Comparison of ENCODE assay signal across 8 cellular contexts in the genomic region with DNA sequence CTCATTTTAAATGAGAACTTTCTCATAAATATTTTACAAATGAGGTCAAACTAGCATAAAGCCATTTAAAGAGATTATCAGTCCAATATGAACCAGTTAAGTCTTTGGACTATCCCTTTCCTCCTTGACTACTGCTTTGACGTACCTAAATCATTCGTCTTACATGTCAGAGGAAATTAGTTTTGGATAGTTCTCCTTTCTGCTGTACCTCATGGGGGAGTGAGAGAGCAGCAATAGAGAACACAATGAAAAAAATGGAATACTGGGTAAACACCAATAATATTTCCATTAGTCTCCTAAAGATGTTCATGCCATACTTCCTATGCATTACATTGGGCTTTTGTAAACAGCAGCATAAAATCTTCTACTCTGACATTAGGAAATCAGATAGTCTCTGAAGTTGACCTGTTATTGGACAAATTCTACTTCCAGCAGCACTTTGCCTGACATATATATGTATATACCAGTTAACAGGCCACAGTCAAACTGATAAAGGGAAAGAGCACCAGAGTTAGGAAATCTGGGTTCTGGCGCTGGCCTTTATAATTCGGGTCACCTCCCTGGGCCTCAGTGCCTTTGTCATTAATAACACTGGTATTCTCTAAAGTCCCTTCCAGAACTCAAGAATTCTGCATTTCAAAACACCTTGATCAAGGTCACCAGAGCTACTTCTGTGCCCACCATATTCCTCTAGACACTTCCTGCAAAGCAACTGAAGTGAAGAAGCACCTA. TPM values are rescaled to one million over a fixed set of nuclear protein-coding genes. Genes with fewer than 3 reads are reported as not detected.
A peak's percentile ranks its signal among the peaks of the same experiment; 100 is the strongest.
DNase-seq lines count a peak whose midpoint lies in the region; ATAC-seq and TF ChIP-seq lines count a peak whose summit lies in the region.

No MANE protein-coding gene starts in this region.

- no peak overlapping the region for H3K27ac Mint-ChIP-seq in neural progenitor cell

- H3K27ac ChIP-seq in DOHH2 (ENCODE audit: low read depth, low read length) (no peak overlapping the region), neural progenitor cell (no peak overlapping the region)

- DNase-seq in LHCN-M2 (ENCODE audit: low read depth) (peak; percentile 20), choroid plexus epithelial cell (ENCODE audit: low read depth) (peak; percentile 53), neural progenitor cell (ENCODE audit: low spot score) (no peak), T1000 (lab: John Stamatoyannopoulos, UW) (no peak), HUDEP-2 (lab: John Stamatoyannopoulos, UW; ENCODE audit: unreplicated experiment in 76 of 76) (no peak), C1 segment of cervical spinal cord (lab: John Stamatoyannopoulos, UW) (no peak)

- 0 out of 2 replicates have a peak, but pooled peaks cover 6% of the 10 kb centered on the region for H3F3A ChIP-seq in DOHH2 (ENCODE audit: control insufficient read depth, insufficient read depth)
- peaks cover 6% of the 10 kb centered on the region for H3F3A ChIP-seq in neural progenitor cell (ENCODE audit: low read depth)

- H3K4me3 Mint-ChIP-seq in neural progenitor cell, result no peak overlapping the region

- no peak overlapping the region for H3K9ac ChIP-seq in neural progenitor cell

- H3K36me3 Mint-ChIP-seq in neural progenitor cell, result peaks cover 29% of the 10 kb centered on the region

- H3K9me3 Mint-ChIP-seq in neural progenitor cell, result peaks cover under 1% of the 10 kb centered on the region

- no peak overlapping the region for H3K4me2 ChIP-seq in DOHH2 (ENCODE audit: low read length)
- H3K4me2 ChIP-seq in neural progenitor cell, result no peak overlapping the region

- no peak overlapping the region for H2AFZ ChIP-seq in neural progenitor cell (replicated peaks)

- no peaks in the 10 kb centered on the region for H3K9me3 ChIP-seq in DOHH2 (ENCODE audit: control insufficient read depth, insufficient read depth, low read length)
- H3K9me3 ChIP-seq in neural progenitor cell (ENCODE audit: low read depth), result no peaks in the 10 kb centered on the region

- peak; percentile 37 for TF ChIP-seq CTCF in DOHH2 (IDR thresholded peaks at IDR 0.05; ENCODE audit: low read depth, low read length, poor library complexity, severe bottlenecking)
- peak; percentile 56 for TF ChIP-seq CTCF in choroid plexus epithelial cell (conservative IDR thresholded peaks at IDR 0.05; ENCODE audit: low read depth, low read length)
- TF ChIP-seq CTCF in neural progenitor cell (IDR thresholded peaks at IDR 0.05), result peak; percentile 32

- no peaks in the 10 kb centered on the region for H3K27me3 Mint-ChIP-seq in neural progenitor cell (ENCODE audit: insufficient read depth, low read depth)

- H3K9me2 ChIP-seq in DOHH2 (replicated peaks; ENCODE audit: control insufficient read depth, low read length), result no peaks in the 10 kb centered on the region

- H3K4me3 ChIP-seq in DOHH2 (ENCODE audit: low read length) (no peak overlapping the region), choroid plexus epithelial cell (ENCODE audit: low read depth, low read length) (no peak overlapping the region), neural progenitor cell (no peak overlapping the region)

- H3K79me2 ChIP-seq in DOHH2 (ENCODE audit: control insufficient read depth, low read length) (no peaks in the 10 kb centered on the region), neural progenitor cell (ENCODE audit: low read depth) (no peaks in the 10 kb centered on the region)

- no peaks in the 10 kb centered on the region for H3K4me1 Mint-ChIP-seq in neural progenitor cell

- H4K20me1 ChIP-seq in DOHH2 (ENCODE audit: control insufficient read depth, insufficient read depth, low read depth, low read length), result no peaks in the 10 kb centered on the region
- no peaks in the 10 kb centered on the region for H4K20me1 ChIP-seq in neural progenitor cell (ENCODE audit: low read depth)

- H3K36me3 ChIP-seq in DOHH2 (ENCODE audit: control insufficient read depth, low read length) (peaks cover 77% of the 10 kb centered on the region), neural progenitor cell (peaks cover 10% of the 10 kb centered on the region)

- no peak for ATAC-seq in GM21619 (IDR thresholded peaks at IDR 0.05; ENCODE audit: unreplicated experiment)

- H3K4me1 ChIP-seq in DOHH2 (ENCODE audit: control insufficient read depth, low read length) (no peaks in the 10 kb centered on the region), neural progenitor cell (no peaks in the 10 kb centered on the region)

- H3K27me3 ChIP-seq in DOHH2 (ENCODE audit: control insufficient read depth, low read length), result no peaks in the 10 kb centered on the region
- H3K27me3 ChIP-seq in neural progenitor cell, result no peaks in the 10 kb centered on the region

RNA-seq across cellular contexts. Expression of gene TIMMDC1, which starts 26.8 kb away (rescaled TPM):
- total RNA-seq in LHCN-M2 (2014; rRNA removed), result 61.1 and 63.0 TPM in 2 replicates
- 77.7 TPM for polyA plus RNA-seq in LHCN-M2 (2012)
- 66.0 and 91.7 TPM in 2 replicates for total RNA-seq in neural progenitor cell (ENCODE audit: low replicate concordance)

RNA-seq across cellular contexts. Expression of gene CD80, which starts 34.3 kb away (rescaled TPM):
- total RNA-seq in LHCN-M2 (2014; rRNA removed) (not detected in 2 replicates), neural progenitor cell (ENCODE audit: low replicate concordance) (0.30 TPM in 1 of 2 replicates, not detected in the other)
- polyA plus RNA-seq in LHCN-M2 (2012), result not detected

RNA-seq across cellular contexts. Expression of gene ADPRH, which starts 54.2 kb away (rescaled TPM):
- total RNA-seq in LHCN-M2 (2014; rRNA removed) (13.3 and 14.7 TPM in 2 replicates), neural progenitor cell (ENCODE audit: low replicate concordance) (0.77 and 1.4 TPM in 2 replicates)
- polyA plus RNA-seq in LHCN-M2 (2012), result 10.7 TPM

RNA-seq across cellular contexts. Expression of gene POGLUT1, which starts 56.3 kb away (rescaled TPM):
- total RNA-seq in LHCN-M2 (2014; rRNA removed) (17.9 and 19.1 TPM in 2 replicates), neural progenitor cell (ENCODE audit: low replicate concordance) (19.7 and 20.1 TPM in 2 replicates)
- 5.3 TPM for polyA plus RNA-seq in LHCN-M2 (2012)

Comparison
In these comparisons a context has a peak if more than half of its experiments do, and no peak if none do; other contexts are left out.
1. DNase-seq: peak in LHCN-M2 (single experiment) and choroid plexus epithelial cell (single experiment); none in neural progenitor cell (single experiment), T1000 (single experiment), HUDEP-2 (0 of 76) and C1 segment of cervical spinal cord (0 of 14).
2. Peak in every context shown above with its lines, with median percentiles within 50 percentile points of each other: CTCF ChIP-seq.